Comparison of ENCODE assay signal across 1 cellular context in the genomic region with DNA sequence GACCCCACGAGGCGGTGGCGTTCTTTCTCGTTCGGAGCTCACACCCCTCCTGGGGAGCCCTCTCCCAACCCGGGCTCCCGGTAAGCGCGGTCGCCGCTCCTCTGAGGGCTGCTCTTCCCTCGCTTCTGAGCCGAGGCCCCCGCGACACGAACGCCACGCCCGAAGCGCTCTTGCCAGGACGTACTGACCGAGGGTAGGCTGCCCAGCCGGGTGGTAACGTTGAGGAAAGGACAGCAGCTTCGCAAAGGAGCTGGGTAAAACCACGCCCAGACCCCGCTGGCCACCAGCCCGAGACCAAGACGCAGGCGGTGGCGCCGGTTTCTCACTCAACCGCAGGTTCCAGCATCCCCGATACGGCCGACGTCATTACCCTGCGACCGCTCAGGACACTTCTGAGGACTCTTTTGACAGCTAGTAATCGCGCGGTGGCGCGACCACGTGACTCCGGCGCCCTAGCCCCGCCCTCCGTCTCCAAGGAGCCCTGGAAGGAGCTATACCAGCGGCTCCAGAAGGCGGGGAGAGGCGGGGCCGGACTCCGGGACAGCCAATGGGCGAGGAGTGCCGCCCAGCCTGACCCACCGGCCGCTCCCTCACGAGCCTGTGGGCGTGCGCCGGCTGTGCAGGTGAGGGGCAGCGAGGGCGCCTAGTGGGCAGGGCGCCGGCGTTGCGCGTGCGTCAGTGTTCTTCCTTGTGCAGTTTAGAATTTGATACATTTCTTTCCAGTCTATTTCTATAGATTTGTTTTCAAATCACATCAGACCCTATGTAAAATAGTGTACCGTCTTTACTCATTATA.
A peak's percentile ranks its signal among the peaks of the same experiment; 100 is the strongest.
TF ChIP-seq lines count a peak whose summit lies in the region.

No MANE protein-coding gene starts in this region.

TF ChIP-seq in SK-N-SH, 30 proteins besides CTCF, POLR2A, EP300 and RAD21 (continued from another document):
- TF ChIP-seq POLR2AphosphoS5 (IDR thresholded peaks at IDR 0.05; ENCODE audit: low read depth, low read length) (peak; percentile 57; the same call in 1 of the 2 replicates), ELF1 (IDR thresholded peaks at IDR 0.05) (0 out of 2 replicates have a peak, but pooled peaks have one; percentile 33), RFX5 (IDR thresholded peaks at IDR 0.05; ENCODE audit: low read length) (peak; percentile 40; the same call in 1 of the 2 replicates), SIN3A (IDR thresholded peaks at IDR 0.05; ENCODE audit: borderline replicate concordance, low read depth, low read length) (peak; percentile 78; the same call in 1 of the 2 replicates), TAF1 (IDR thresholded peaks at IDR 0.05; ENCODE audit: borderline replicate concordance, low read depth, low read length) (peak; percentile 20; the same call in 1 of the 2 replicates)
- TF ChIP-seq, protein P1, sequence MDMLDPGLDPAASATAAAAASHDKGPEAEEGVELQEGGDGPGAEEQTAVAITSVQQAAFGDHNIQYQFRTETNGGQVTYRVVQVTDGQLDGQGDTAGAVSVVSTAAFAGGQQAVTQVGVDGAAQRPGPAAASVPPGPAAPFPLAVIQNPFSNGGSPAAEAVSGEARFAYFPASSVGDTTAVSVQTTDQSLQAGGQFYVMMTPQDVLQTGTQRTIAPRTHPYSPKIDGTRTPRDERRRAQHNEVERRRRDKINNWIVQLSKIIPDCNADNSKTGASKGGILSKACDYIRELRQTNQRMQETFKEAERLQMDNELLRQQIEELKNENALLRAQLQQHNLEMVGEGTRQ (IDR thresholded peaks at IDR 0.05; ENCODE audit: borderline replicate concordance, low read depth, low read length): peak; percentile 57
